Comparison of ENCODE assay signal across 8 cellular contexts in genomic region chr7:140506788-140507464, GRCh38. TPM values are rescaled to one million over a fixed set of nuclear protein-coding genes. Genes with fewer than 3 reads are reported as not detected.
A peak's percentile ranks its signal among the peaks of the same experiment; 100 is the strongest.
DNase-seq lines count a peak whose midpoint lies in the region; ATAC-seq and TF ChIP-seq lines count a peak whose summit lies in the region.
"Had no signal": no experiment of that assay in that cellular context is flagged by ENCODE, and none has a peak within 500 bp of the region (broad histone marks: within the 10 kb centered on the region; RNA-seq: fewer than 3 reads in every experiment).

No MANE protein-coding gene starts in this region.

- peaks cover 8% of the 10 kb centered on the region for H3K4me1 Mint-ChIP-seq in Calu3 (ENCODE audit: low read depth, unreplicated experiment)

- TF ChIP-seq CTCF in thoracic aorta (IDR thresholded peaks at IDR 0.05) (peak; percentile 9), Calu3 (IDR thresholded peaks at IDR 0.05; ENCODE audit: unreplicated experiment) (no peak)

- BruUV-seq in Calu3 (replicated peaks; lab: Mats Ljungman, UMichigan), result no TSS peak

- no peaks in the 10 kb centered on the region for H3K36me3 ChIP-seq in thoracic aorta
- H3K36me3 ChIP-seq: upper lobe of left lung had no signal

- intact Hi-C loops in cardiac septum (cut with DNase I), result no loop called here
- intact Hi-C loops in Calu3 (cut with micrococcal nuclease; ENCODE audit: unreplicated experiment), result no loop called here

- DNase-seq in RPMI7951 (ENCODE audit: low read depth) (peak; percentile 49), cardiac septum (ENCODE audit: low spot score) (peak; percentile 78), thoracic aorta (ENCODE audit: low spot score) (no peak), Calu3 (no peak)
- no peak for DNase-seq in activated CD4-positive, alpha-beta T cell treated with anti-CD3 and anti-CD28 coated beads, Interleukin-2, amount 50 U/mL, for 48 hours

- no peaks in the 10 kb centered on the region for H3K27me3 ChIP-seq in thoracic aorta (replicated peaks; ENCODE audit: insufficient read depth)
- H3K27me3 ChIP-seq: upper lobe of left lung had no signal

- CTCF ChIA-PET in Calu3 (lab: Charles Lee), result interaction anchor here (0.5 to 0.6 kb wide), 2 partner anchors 119 to 146 kb away, joined by 3 read pairs; no protein-coding TSS in a partner anchor

- no peak overlapping the region for H3K27ac Mint-ChIP-seq in Calu3 (ENCODE audit: unreplicated experiment)

- H3K36me3 Mint-ChIP-seq in Calu3 (ENCODE audit: insufficient read depth, unreplicated experiment), result peaks cover 5% of the 10 kb centered on the region

- no peaks in the 10 kb centered on the region for H3K9me3 ChIP-seq in thoracic aorta
- H3K9me3 ChIP-seq: upper lobe of left lung had no signal

- H3K4me3 ChIP-seq in thoracic aorta, result no peak overlapping the region
- H3K4me3 ChIP-seq: upper lobe of left lung had no signal

- no peak overlapping the region for H3K4me3 Mint-ChIP-seq in Calu3 (ENCODE audit: low read depth, unreplicated experiment)

- H3K4me1 ChIP-seq in thoracic aorta (ENCODE audit: control insufficient read depth in 1 of 2, low read depth in 2 of 2), result peaks cover 10 to 19% of the 10 kb centered on the region in 2 donors

- no peaks in the 10 kb centered on the region for H3K9me3 Mint-ChIP-seq in Calu3 (ENCODE audit: low read depth, unreplicated experiment)

- peak overlapping the region; percentile 72 to 75 for H3K27ac ChIP-seq in thoracic aorta
- H3K27ac ChIP-seq: upper lobe of left lung had no signal

- ATAC-seq in HG02798 (IDR thresholded peaks at IDR 0.05; ENCODE audit: poor library complexity, unreplicated experiment) (peak; percentile 68), thoracic aorta (ENCODE audit: insufficient number of reproducible peaks, low FRiP score, low read depth) (peak; percentile 53), GM21786 (IDR thresholded peaks at IDR 0.05; ENCODE audit: unreplicated experiment) (no peak)

- H3K27me3 Mint-ChIP-seq in Calu3 (ENCODE audit: unreplicated experiment), result no peaks in the 10 kb centered on the region

RNA-seq across cellular contexts. Expression of gene MKRN1, which starts 27.6 kb away (rescaled TPM):
- 49.1 and 52.4 TPM in 2 replicates for total RNA-seq in RPMI7951 (2014; rRNA removed; shearing (Covaris generic))
- total RNA-seq in cardiac septum (95.0 TPM), thoracic aorta (10 to 100 TPM; 39.7 to 62.1 TPM), Calu3 (2022) (83.9 and 85.3 TPM in 2 replicates)

Comparison
In these comparisons a context has a peak if more than half of its experiments do, and no peak if none do; other contexts are left out.
1. DNase-seq: peak in RPMI7951 (single experiment) and cardiac septum (single experiment); none in thoracic aorta (single experiment), activated CD4-positive, alpha-beta T cell treated with anti-CD3 and anti-CD28 coated beads, Interleukin-2, amount 50 U/mL, for 48 hours (0 of 2) and Calu3 (single experiment).